Comparison of ENCODE assay signal across 21 cellular contexts in the genomic region with DNA sequence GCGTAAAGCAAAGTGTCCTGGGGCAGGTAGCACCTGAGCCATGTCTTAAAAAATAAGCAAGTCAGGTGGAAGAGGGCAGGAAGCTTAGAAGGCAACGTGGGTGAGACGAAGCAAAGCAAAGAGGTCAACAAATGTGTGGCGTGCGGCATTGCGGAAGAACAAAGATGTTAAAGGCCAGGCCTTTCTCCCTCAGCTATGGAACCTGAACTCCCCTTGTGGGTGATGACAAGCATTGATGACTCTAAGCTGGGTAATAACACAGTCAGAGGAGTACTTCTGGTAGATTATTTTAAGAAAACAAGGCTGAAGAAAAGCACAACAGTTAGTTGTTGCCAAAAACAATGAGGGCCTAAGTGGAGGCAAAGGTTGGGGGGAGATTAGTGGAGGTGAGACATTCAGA. TPM values are rescaled to one million over a fixed set of nuclear protein-coding genes. Genes with fewer than 3 reads are reported as not detected.
"Had no signal": no experiment of that assay in that cellular context is flagged by ENCODE, and none has a peak within 500 bp of the region (broad histone marks: within the 10 kb centered on the region; RNA-seq: fewer than 3 reads in every experiment).

No MANE protein-coding gene starts in this region.

- H3K4me3 Mint-ChIP-seq: activated naive CD4-positive, alpha-beta T cell treated with anti-CD3 and anti-CD28 coated beads, Interleukin-2, amount 50 U/mL, for 24 hours; activated T-cell treated with anti-CD3 and anti-CD28 coated beads, Interleukin-2, amount 50 U/mL, for 24 hours; brain; mesothelial cell of epicardium; naive thymus-derived CD4-positive, alpha-beta T cell; type B pancreatic cell had no signal

- H3K36me3 Mint-ChIP-seq: activated naive CD4-positive, alpha-beta T cell treated with anti-CD3 and anti-CD28 coated beads, Interleukin-2, amount 50 U/mL, for 24 hours had no signal

- FAIRE-seq: endometrium, kidney had no signal

- ATAC-seq: activated CD4-positive, CD25-positive, alpha-beta regulatory T cell treated with anti-CD3 and anti-CD28 coated beads, Interleukin-2, amount 50 U/mL, for 24 hours; esophagus mucosa; foreskin keratinocyte; naive thymus-derived CD4-positive, alpha-beta T cell; sciatic nerve had no signal

- H3K9me3 ChIP-seq: prostate gland had no signal

- H3K27me3 ChIP-seq: dorsolateral prefrontal cortex, foreskin keratinocyte had no signal

- DNase-seq: activated CD4-positive, alpha-beta T cell treated with anti-CD3 and anti-CD28 coated beads, Interleukin-2, amount 50 U/mL, for 4 hours; activated effector memory CD4-positive, alpha-beta T cell treated with Interleukin-2 at 50 U/mL for 16 hours; activated T-cell treated with anti-CD3 and anti-CD28 coated beads, Interleukin-2, amount 50 U/mL, for 24 hours; dorsolateral prefrontal cortex; foreskin keratinocyte; head of caudate nucleus; kidney; naive thymus-derived CD4-positive, alpha-beta T cell; stimulated activated CD4-positive, alpha-beta T cell treated with anti-CD3 and anti-CD28 coated beads, Interleukin-12 subunit alpha, Interleukin-12 subunit beta, amount 100 ng/mL, for 4 hours; stimulated activated naive CD4-positive, alpha-beta T cell; substantia nigra had no signal

- H3K27ac ChIP-seq: foreskin keratinocyte had no signal

- H3K4me1 Mint-ChIP-seq: activated naive CD4-positive, alpha-beta T cell treated with anti-CD3 and anti-CD28 coated beads, Interleukin-2, amount 50 U/mL, for 24 hours; naive thymus-derived CD4-positive, alpha-beta T cell had no signal

- H3K27ac Mint-ChIP-seq: activated naive CD4-positive, alpha-beta T cell treated with anti-CD3 and anti-CD28 coated beads, Interleukin-2, amount 50 U/mL, for 24 hours; activated T-cell treated with anti-CD3 and anti-CD28 coated beads, Interleukin-2, amount 50 U/mL, for 24 hours; brain; mesothelial cell of epicardium; naive thymus-derived CD4-positive, alpha-beta T cell; type B pancreatic cell had no signal

- H3K36me3 ChIP-seq: prostate gland had no signal

- H3K4me3 ChIP-seq: dorsolateral prefrontal cortex, prostate gland had no signal

- H3K27me3 Mint-ChIP-seq: activated naive CD4-positive, alpha-beta T cell treated with anti-CD3 and anti-CD28 coated beads, Interleukin-2, amount 50 U/mL, for 24 hours; activated T-cell treated with anti-CD3 and anti-CD28 coated beads, Interleukin-2, amount 50 U/mL, for 24 hours; type B pancreatic cell had no signal

RNA-seq across cellular contexts. Expression of a gene that starts 29.0 kb away (rescaled TPM):
- total RNA-seq: T-helper 2 cell treated with Interferon-gamma antibody and Interleukin-4, amounts not matched to agents 100 ng/mL and 5 ng/mL, for 36 hours had no signal
- polyA plus RNA-seq: naive thymus-derived CD4-positive, alpha-beta T cell had no signal
